In genomic region chr15:81296673-81297072, GRCh38 we compare ENCODE assay signal across 1 cellular context.
TF ChIP-seq lines count a peak whose summit lies in the region.

No MANE protein-coding gene starts in this region.

TF ChIP-seq in GM12878, 131 proteins besides CTCF, POLR2A, EP300 and RAD21 (continues in another document):
- TF ChIP-seq E2F8 (IDR thresholded peaks at IDR 0.05; ENCODE audit: low read depth, partially characterized antibody) (no peak), E4F1 (IDR thresholded peaks at IDR 0.05; ENCODE audit: borderline replicate concordance, partially characterized antibody) (no peak), ZBTB4 (CRISPR knock-in tag; IDR thresholded peaks at IDR 0.05) (no peak), ESRRA (IDR thresholded peaks at IDR 0.05; ENCODE audit: low read length) (no peak), CREM (IDR thresholded peaks at IDR 0.05; ENCODE audit: low read depth) (peak; percentile 89), MEF2B (IDR thresholded peaks at IDR 0.05; ENCODE audit: partially characterized antibody, poor library complexity, severe bottlenecking) (peak; percentile 32), PAX5 (IDR thresholded peaks at IDR 0.05; ENCODE audit: borderline replicate concordance, low read depth, low read length) (peak; percentile 87), CBFB (IDR thresholded peaks at IDR 0.05; ENCODE audit: low read depth) (peak; percentile 91), NR2F1 (conservative IDR thresholded peaks at IDR 0.05) (no peak; the same call in 1 of the 2 replicates), POLR2AphosphoS5 (IDR thresholded peaks at IDR 0.05; ENCODE audit: low read length) (peak; percentile 72), NFYA (IDR thresholded peaks at IDR 0.05; ENCODE audit: borderline replicate concordance, low read depth, low read length) (no peak), RBBP5 (conservative IDR thresholded peaks at IDR 0.05) (no peak), KLF5 (IDR thresholded peaks at IDR 0.05; ENCODE audit: partially characterized antibody) (peak; percentile 58), SREBF1 (IDR thresholded peaks at IDR 0.05; ENCODE audit: low read length) (no peak), MTA2 (IDR thresholded peaks at IDR 0.05; ENCODE audit: low read depth) (peak; percentile 79), KDM1A (IDR thresholded peaks at IDR 0.05; ENCODE audit: borderline replicate concordance) (no peak), USF2 (IDR thresholded peaks at IDR 0.05; ENCODE audit: borderline replicate concordance, low read depth, low read length) (no peak), ZBTB33 (IDR thresholded peaks at IDR 0.05) (no peak), HDAC6 (IDR thresholded peaks at IDR 0.05; ENCODE audit: unreplicated experiment) (no peak), SMC3 (IDR thresholded peaks at IDR 0.05; ENCODE audit: borderline replicate concordance, low read length) (no peak; the same call in 1 of the 2 replicates), BMI1 (IDR thresholded peaks at IDR 0.05; ENCODE audit: borderline replicate concordance) (no peak), NFXL1 (IDR thresholded peaks at IDR 0.05; ENCODE audit: borderline replicate concordance) (no peak), CHD2 (IDR thresholded peaks at IDR 0.05; ENCODE audit: borderline replicate concordance, low read depth, low read length) (no peak; the same call in 1 of the 2 replicates), ZBED1 (IDR thresholded peaks at IDR 0.05; ENCODE audit: borderline replicate concordance) (peak; percentile 91; the same call in 1 of the 2 replicates), MYB (IDR thresholded peaks at IDR 0.05; ENCODE audit: borderline replicate concordance, low read depth, low read length) (no peak), BHLHE40 (IDR thresholded peaks at IDR 0.05; ENCODE audit: borderline replicate concordance in 1 of 2, low read depth in 2 of 2, low read length in 1 of 2) (peak; percentile 73 to 83), JUND (IDR thresholded peaks at IDR 0.05; ENCODE audit: low read depth, low read length) (peak; percentile 74; the same call in 1 of the 2 replicates), SREBF2 (IDR thresholded peaks at IDR 0.05; ENCODE audit: low read length) (no peak), PRDM15 (CRISPR knock-in tag; IDR thresholded peaks at IDR 0.05) (no peak), SMARCA5 (IDR thresholded peaks at IDR 0.05) (peak; percentile 69; the same call in 1 of the 2 replicates), TCF12 (IDR thresholded peaks at IDR 0.05; ENCODE audit: low read depth, low read length) (peak; percentile 85), KAT2A (conservative IDR thresholded peaks at IDR 0.05; ENCODE audit: control insufficient read depth, low read depth, low read length) (no peak), PML (IDR thresholded peaks at IDR 0.05; ENCODE audit: low read length) (no peak), STAT1 (conservative IDR thresholded peaks at IDR 0.05) (0 out of 2 replicates have a peak, but pooled peaks have one; percentile 26), TBL1XR1 (IDR thresholded peaks at IDR 0.05; ENCODE audit: low read depth, low read length) (peak; percentile 96), ZNF207 (IDR thresholded peaks at IDR 0.05; ENCODE audit: borderline replicate concordance) (no peak), MAX (IDR thresholded peaks at IDR 0.05; ENCODE audit: low read depth, low read length) (0 out of 2 replicates have a peak, but pooled peaks have one; percentile 7), TCF3 (IDR thresholded peaks at IDR 0.05; ENCODE audit: borderline replicate concordance, insufficient read depth, low read depth, low read length) (peak; percentile 90), EZH2 (IDR thresholded peaks at IDR 0.05; ENCODE audit: borderline replicate concordance, control insufficient read depth, low read depth, low read length) (0 out of 2 replicates have a peak, but pooled peaks have one; percentile 22), FOS (IDR thresholded peaks at IDR 0.05; ENCODE audit: borderline replicate concordance, extremely low read depth, insufficient read length) (no peak), SUPT20H (IDR thresholded peaks at IDR 0.05; ENCODE audit: borderline replicate concordance, control insufficient read depth, low read depth, low read length) (no peak), ZZZ3 (IDR thresholded peaks at IDR 0.05; ENCODE audit: control insufficient read depth, insufficient read length, low read depth) (no peak), BACH1 (IDR thresholded peaks at IDR 0.05; ENCODE audit: borderline replicate concordance) (peak; percentile 24; the same call in 1 of the 2 replicates), NR2C2 (IDR thresholded peaks at IDR 0.05; ENCODE audit: borderline replicate concordance, control insufficient read depth, insufficient read length, low read depth) (no peak), RUNX3 (IDR thresholded peaks at IDR 0.05; ENCODE audit: low read length) (no peak), USF1 (IDR thresholded peaks at IDR 0.05; ENCODE audit: borderline replicate concordance, extremely low read length, insufficient read depth, low read depth, low read length) (no peak), NRF1 (conservative IDR thresholded peaks at IDR 0.05; ENCODE audit: low read depth, low read length) (no peak), SRF (IDR thresholded peaks at IDR 0.05; ENCODE audit: low read depth in 2 of 2, low read length in 2 of 2) (0 out of 4 replicates have a peak, but pooled peaks of 1 of the 2 experiments have one; percentile 24)
